35 cellular contexts compared by ENCODE assay signal in genomic region chr12:111803851-111804250, GRCh38. TPM values are rescaled to one million over a fixed set of nuclear protein-coding genes. Genes with fewer than 3 reads are reported as not detected.
"Had no signal": no experiment of that assay in that cellular context is flagged by ENCODE, and none has a peak within 500 bp of the region (broad histone marks: within the 10 kb centered on the region; RNA-seq: fewer than 3 reads in every experiment).

No MANE protein-coding gene starts in this region.

- H3K9me3 ChIP-seq: MG63 had no signal

- H3K27ac ChIP-seq: KMS-11 had no signal

- DNase-seq: Karpas-422, Kasumi-1, MG63, MM.1S, MV-4-11, NCI-H1048, NCI-H1092, NCI-H1092 treated with DMSO at 0.1 percent for 48 hours, NCI-H1105, NCI-H1105 treated with DMSO at 0.1 percent for 48 hours, NCI-H1417, NCI-H1417 treated with DMSO at 0.1 percent for 48 hours, NCI-H1436, NCI-H1436 treated with DMSO at 0.1 percent for 48 hours, NCI-H146, NCI-H1694, NCI-H1694 treated with DMSO at 0.1 percent for 48 hours, NCI-H187, NCI-H187 treated with DMSO at 0.1 percent for 48 hours, NCI-H1930, NCI-H2029, NCI-H2029 treated with DMSO at 0.1 percent for 48 hours, NCI-H2081, NCI-H2081 treated with DMSO at 0.1 percent for 48 hours, NCI-H2107, NCI-H2171, NCI-H2171 treated with DMSO at 0.1 percent for 48 hours, NCI-H2227 treated with DMSO at 0.1 percent for 48 hours, NCI-H226, NCI-H345, NCI-H446, NCI-H446 treated with DMSO at 0.1 percent for 48 hours, NCI-H510A had no signal

- H3K4me3 ChIP-seq: MG63 had no signal

- H3K27me3 ChIP-seq: MG63 had no signal

RNA-seq across cellular contexts. Expression of gene ALDH2, which starts 37.1 kb away (rescaled TPM):
- total RNA-seq: MCF 10A had no signal
